ENCODE assay signal across 1 cellular context in genomic region chr19:40777795-40778044, GRCh38.
TF ChIP-seq lines count a peak whose summit lies in the region.

No MANE protein-coding gene starts in this region.

TF ChIP-seq in K562, 482 proteins besides CTCF, POLR2A, EP300 and RAD21 (continued from another document):
- TF ChIP-seq CHD2 (IDR thresholded peaks at IDR 0.05; ENCODE audit: low read depth, low read length), result no peak
- TF ChIP-seq ZNF347 (CRISPR knock-in tag; IDR thresholded peaks at IDR 0.05; ENCODE audit: low read depth), result no peak
